In genomic region chr4:86450861-86451260, GRCh38 we compare ENCODE assay signal across 16 cellular contexts.
"Had no signal": no experiment of that assay in that cellular context is flagged by ENCODE, and none has a peak within 500 bp of the region (broad histone marks: within the 10 kb centered on the region; RNA-seq: fewer than 3 reads in every experiment).

No MANE protein-coding gene starts in this region.

- H3K4me1 Mint-ChIP-seq: activated naive CD8-positive, alpha-beta T cell treated with anti-CD3 and anti-CD28 coated beads, Interleukin-2, amount 10 ng/mL, durations not matched to agents 7 days and 5 days; natural killer cell had no signal

- H3K9me3 Mint-ChIP-seq: activated naive CD8-positive, alpha-beta T cell treated with anti-CD3 and anti-CD28 coated beads, Interleukin-2, amount 10 ng/mL, durations not matched to agents 7 days and 5 days; activated T-helper 1 cell treated with anti-CD3 and anti-CD28 coated beads, Interleukin-12 subunit alpha, Interleukin-12 subunit beta, Interleukin-2, Interleukin-4 antibody, amounts not matched to agents 30 ng/mL and 10 ng/mL and 1 ng/mL, durations not matched to agents 14 hours and 24 hours and 36 hours; dendritic cell treated with granulocyte-macrophage colony-stimulating factor and Interleukin-4, amounts not matched to agents 40 ng/mL and 50 ng/mL, for 4 days; stimulated activated naive CD8-positive, alpha-beta T cell treated with anti-CD3 and anti-CD28 coated beads, Interleukin-15, amount 100 ng/mL, for 72 hours had no signal

- H3K27ac Mint-ChIP-seq: activated naive CD8-positive, alpha-beta T cell treated with anti-CD3 and anti-CD28 coated beads, Interleukin-2, amount 10 ng/mL, durations not matched to agents 7 days and 5 days; activated T-helper 1 cell treated with anti-CD3 and anti-CD28 coated beads, Interleukin-12 subunit alpha, Interleukin-12 subunit beta, Interleukin-2, Interleukin-4 antibody, amounts not matched to agents 30 ng/mL and 10 ng/mL and 1 ng/mL, durations not matched to agents 14 hours and 24 hours and 36 hours; brain; dendritic cell treated with granulocyte-macrophage colony-stimulating factor and Interleukin-4, amounts not matched to agents 40 ng/mL and 50 ng/mL, for 4 days; natural killer cell; stimulated activated naive CD8-positive, alpha-beta T cell treated with anti-CD3 and anti-CD28 coated beads, Interleukin-15, amount 100 ng/mL, for 72 hours had no signal

- DNase-seq: activated CD4-positive, alpha-beta T cell treated with anti-CD3 and anti-CD28 coated beads, Interleukin-2, amount 50 U/mL, for 1 hour; activated naive CD8-positive, alpha-beta T cell treated with anti-CD3 and anti-CD28 coated beads, Interleukin-2, amount 10 ng/mL, durations not matched to agents 7 days and 5 days; heart left ventricle; natural killer cell; spleen; stimulated activated CD4-positive, alpha-beta T cell treated with anti-CD3 and anti-CD28 coated beads, Interleukin-1b, Interleukin-23, amount 100 ng/mL, for 48 hours; stimulated activated naive CD8-positive, alpha-beta T cell treated with anti-CD3 and anti-CD28 coated beads, Interleukin-15, amount 100 ng/mL, for 72 hours; T-helper 9 cell; upper lobe of right lung had no signal

- H3K27me3 Mint-ChIP-seq: dendritic cell treated with granulocyte-macrophage colony-stimulating factor and Interleukin-4, amounts not matched to agents 40 ng/mL and 50 ng/mL, for 4 days had no signal

- ATAC-seq: activated CD4-positive, CD25-positive, alpha-beta regulatory T cell treated with anti-CD3 and anti-CD28 coated beads, Interleukin-2, amount 50 U/mL, for 24 hours; heart left ventricle; left lobe of liver; natural killer cell; sciatic nerve; stimulated activated naive CD8-positive, alpha-beta T cell treated with anti-CD3 and anti-CD28 coated beads, Interleukin-15, amount 100 ng/mL, for 72 hours had no signal

- H3K4me1 ChIP-seq: heart left ventricle, spleen, upper lobe of right lung had no signal

- H3K9me3 ChIP-seq: heart left ventricle, spleen, thoracic aorta, upper lobe of right lung had no signal

- H3K36me3 ChIP-seq: heart left ventricle, spleen, thoracic aorta, upper lobe of right lung had no signal

- H3K4me3 ChIP-seq: upper lobe of right lung had no signal

- H3K27ac ChIP-seq: heart left ventricle, spleen, upper lobe of right lung had no signal

- H3K4me3 Mint-ChIP-seq: activated naive CD8-positive, alpha-beta T cell treated with anti-CD3 and anti-CD28 coated beads, Interleukin-2, amount 10 ng/mL, durations not matched to agents 7 days and 5 days; activated T-helper 1 cell treated with anti-CD3 and anti-CD28 coated beads, Interleukin-12 subunit alpha, Interleukin-12 subunit beta, Interleukin-2, Interleukin-4 antibody, amounts not matched to agents 30 ng/mL and 10 ng/mL and 1 ng/mL, durations not matched to agents 14 hours and 24 hours and 36 hours; brain; dendritic cell treated with granulocyte-macrophage colony-stimulating factor and Interleukin-4, amounts not matched to agents 40 ng/mL and 50 ng/mL, for 4 days; natural killer cell; stimulated activated naive CD8-positive, alpha-beta T cell treated with anti-CD3 and anti-CD28 coated beads, Interleukin-15, amount 100 ng/mL, for 72 hours had no signal

- H3K27me3 ChIP-seq: heart left ventricle, spleen, upper lobe of right lung had no signal

- H3K36me3 Mint-ChIP-seq: activated naive CD8-positive, alpha-beta T cell treated with anti-CD3 and anti-CD28 coated beads, Interleukin-2, amount 10 ng/mL, durations not matched to agents 7 days and 5 days; brain; natural killer cell had no signal
